2 cellular contexts compared by ENCODE assay signal in the genomic region with DNA sequence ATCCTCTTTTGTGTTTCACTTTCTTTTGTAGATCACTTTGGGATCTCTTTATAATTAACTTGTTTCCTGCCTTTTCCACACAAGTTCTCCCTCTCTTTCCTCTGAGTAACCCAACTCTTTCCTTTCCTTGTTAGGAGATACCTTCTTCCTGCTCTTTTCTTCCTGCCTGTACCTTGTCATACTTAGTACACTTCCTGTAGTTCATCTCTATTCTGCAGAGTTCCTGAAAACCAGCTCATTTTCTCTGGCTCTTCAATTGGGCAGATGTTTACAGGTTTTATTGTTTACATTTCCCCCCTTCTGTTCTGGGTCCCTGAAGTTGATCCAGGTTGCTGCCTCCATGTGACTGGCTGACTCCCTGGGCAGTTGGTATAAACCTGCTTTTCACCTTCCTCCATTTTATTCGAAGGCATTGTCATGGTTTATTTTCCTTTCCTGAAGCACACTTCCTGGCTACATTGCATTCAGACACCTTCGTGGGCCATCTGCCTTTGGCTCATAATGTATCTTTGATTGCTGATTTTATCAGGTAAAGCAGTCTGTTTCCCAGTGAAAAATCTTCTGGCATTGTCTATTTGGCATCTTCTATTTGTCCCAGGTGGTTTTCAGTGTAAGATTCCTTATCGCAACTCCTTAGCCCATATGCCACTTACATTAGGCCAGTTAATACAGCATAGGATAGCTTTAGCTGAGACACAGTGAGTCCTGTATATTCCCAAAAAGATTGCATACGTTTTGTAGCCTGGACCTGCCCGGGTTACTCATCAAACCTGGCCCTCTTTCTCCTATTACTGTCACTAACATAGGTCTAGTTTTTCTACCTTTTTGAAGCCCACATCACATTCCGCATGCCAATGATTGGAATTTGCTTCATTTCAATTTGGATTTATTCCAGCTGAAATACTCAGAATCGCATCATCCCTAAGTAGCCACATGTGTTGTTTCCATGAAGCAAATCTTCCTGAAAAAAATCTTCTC.
TF ChIP-seq lines count a peak whose summit lies in the region.

No MANE protein-coding gene starts in this region.

TF ChIP-seq in HEK293, 187 proteins besides CTCF, POLR2A, EP300 and RAD21 (continued from another document):
- no peak for TF ChIP-seq ZNF184 (tag by site-specific recombination; IDR thresholded peaks at IDR 0.05)
- no peak for TF ChIP-seq ZNF571 (tag by site-specific recombination; IDR thresholded peaks at IDR 0.05)
- TF ChIP-seq, protein P1, sequence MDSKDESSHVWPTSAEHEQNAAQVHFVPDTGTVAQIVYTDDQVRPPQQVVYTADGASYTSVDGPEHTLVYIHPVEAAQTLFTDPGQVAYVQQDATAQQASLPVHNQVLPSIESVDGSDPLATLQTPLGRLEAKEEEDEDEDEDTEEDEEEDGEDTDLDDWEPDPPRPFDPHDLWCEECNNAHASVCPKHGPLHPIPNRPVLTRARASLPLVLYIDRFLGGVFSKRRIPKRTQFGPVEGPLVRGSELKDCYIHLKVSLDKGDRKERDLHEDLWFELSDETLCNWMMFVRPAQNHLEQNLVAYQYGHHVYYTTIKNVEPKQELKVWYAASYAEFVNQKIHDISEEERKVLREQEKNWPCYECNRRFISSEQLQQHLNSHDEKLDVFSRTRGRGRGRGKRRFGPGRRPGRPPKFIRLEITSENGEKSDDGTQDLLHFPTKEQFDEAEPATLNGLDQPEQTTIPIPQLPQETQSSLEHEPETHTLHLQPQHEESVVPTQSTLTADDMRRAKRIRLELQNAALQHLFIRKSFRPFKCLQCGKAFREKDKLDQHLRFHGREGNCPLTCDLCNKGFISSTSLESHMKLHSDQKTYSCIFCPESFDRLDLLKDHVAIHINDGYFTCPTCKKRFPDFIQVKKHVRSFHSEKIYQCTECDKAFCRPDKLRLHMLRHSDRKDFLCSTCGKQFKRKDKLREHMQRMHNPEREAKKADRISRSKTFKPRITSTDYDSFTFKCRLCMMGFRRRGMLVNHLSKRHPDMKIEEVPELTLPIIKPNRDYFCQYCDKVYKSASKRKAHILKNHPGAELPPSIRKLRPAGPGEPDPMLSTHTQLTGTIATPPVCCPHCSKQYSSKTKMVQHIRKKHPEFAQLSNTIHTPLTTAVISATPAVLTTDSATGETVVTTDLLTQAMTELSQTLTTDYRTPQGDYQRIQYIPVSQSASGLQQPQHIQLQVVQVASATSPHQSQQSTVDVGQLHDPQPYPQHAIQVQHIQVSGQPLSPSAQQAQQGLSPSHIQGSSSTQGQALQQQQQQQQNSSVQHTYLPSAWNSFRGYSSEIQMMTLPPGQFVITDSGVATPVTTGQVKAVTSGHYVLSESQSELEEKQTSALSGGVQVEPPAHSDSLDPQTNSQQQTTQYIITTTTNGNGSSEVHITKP (tag by site-specific recombination; IDR thresholded peaks at IDR 0.05) = peak; percentile 18; the same call in 1 of the 2 replicates
TF ChIP-seq in HEK293: peak in this region for 1.

TF ChIP-seq in WTC11, 78 proteins besides CTCF, POLR2A, EP300 and RAD21 (continued from another document):
- TF ChIP-seq, protein P2, sequence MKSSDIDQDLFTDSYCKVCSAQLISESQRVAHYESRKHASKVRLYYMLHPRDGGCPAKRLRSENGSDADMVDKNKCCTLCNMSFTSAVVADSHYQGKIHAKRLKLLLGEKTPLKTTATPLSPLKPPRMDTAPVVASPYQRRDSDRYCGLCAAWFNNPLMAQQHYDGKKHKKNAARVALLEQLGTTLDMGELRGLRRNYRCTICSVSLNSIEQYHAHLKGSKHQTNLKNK (CRISPR knock-in tag; IDR thresholded peaks at IDR 0.05) = no peak
- TF ChIP-seq TP53 (CRISPR knock-in tag; IDR thresholded peaks at IDR 0.05) = no peak
